ENCODE assay signal across 22 cellular contexts in genomic region chr6:82458705-82459104, GRCh38.
A peak's percentile ranks its signal among the peaks of the same experiment; 100 is the strongest.
DNase-seq lines count a peak whose midpoint lies in the region; ATAC-seq, FAIRE-seq and TF ChIP-seq lines count a peak whose summit lies in the region.
"Had no signal": no experiment of that assay in that cellular context is flagged by ENCODE, and none has a peak within 500 bp of the region (broad histone marks: within the 10 kb centered on the region; RNA-seq: fewer than 3 reads in every experiment).

No MANE protein-coding gene starts in this region.

- H3K9me2 ChIP-seq in GM23338 (ENCODE audit: insufficient read depth) (peaks cover 8% of the 10 kb centered on the region; the same call in 1 of the 2 replicates), PC-3 (replicated peaks; ENCODE audit: low read length) (no peaks in the 10 kb centered on the region)

- H2AFZ ChIP-seq in GM23338 (peak overlapping the region; percentile 54; the same call in 1 of the 2 replicates), PC-3 (ENCODE audit: low read length) (no peak overlapping the region), K562 (ENCODE audit: low read depth, low read length) (no peak overlapping the region)
- H2AFZ ChIP-seq: GM23248 had no signal

- ATAC-seq in GM23338, result no peak
- ATAC-seq in PC-3, result no peak
- ATAC-seq in K562, result no peak
- no peak for ATAC-seq in HG02870 (IDR thresholded peaks at IDR 0.05; ENCODE audit: unreplicated experiment)
- ATAC-seq in HG03342 (IDR thresholded peaks at IDR 0.05; ENCODE audit: unreplicated experiment), result no peak
- ATAC-seq: HCT116 had no signal

- in situ Hi-C loops in K562 (cut with MboI), result no loop called here

- CTCF ChIA-PET in PC-3 (lab: Charles Lee) (no interaction called here), K562 (lab: Yijun Ruan, JAX; ENCODE audit: low intra/inter-chr PET ratio) (no interaction called here)

- H3K9me1 ChIP-seq in K562 (ENCODE audit: control insufficient read depth, insufficient read depth, low read length), result no peaks in the 10 kb centered on the region

- peaks cover 12% of the 10 kb centered on the region; the same call in 2 of the 3 replicates for H3K36me3 Mint-ChIP-seq in GM23338 (ENCODE audit: low read depth)
- H3K36me3 Mint-ChIP-seq in activated T-helper 2 cell treated with anti-CD3 and anti-CD28 coated beads, Interferon-gamma antibody, Interleukin-2, Interleukin-4, amounts not matched to agents 10 μg/mL and 5 μg/mL and 100 μg/mL, durations not matched to agents 14 hours and 24 hours and 36 hours (ENCODE audit: low read depth), result no peaks in the 10 kb centered on the region

- H3K27ac Mint-ChIP-seq in GM23338, result no peak overlapping the region; the same call in 1 of the 2 replicates
- no peak overlapping the region for H3K27ac Mint-ChIP-seq in activated T-helper 2 cell treated with anti-CD3 and anti-CD28 coated beads, Interferon-gamma antibody, Interleukin-2, Interleukin-4, amounts not matched to agents 10 μg/mL and 5 μg/mL and 100 μg/mL, durations not matched to agents 14 hours and 24 hours and 36 hours
- H3K27ac Mint-ChIP-seq: CD4-positive, alpha-beta T cell; HFFc6 had no signal

- H3K4me3 Mint-ChIP-seq in GM23338, result no peak overlapping the region
- no peak overlapping the region for H3K4me3 Mint-ChIP-seq in activated T-helper 2 cell treated with anti-CD3 and anti-CD28 coated beads, Interferon-gamma antibody, Interleukin-2, Interleukin-4, amounts not matched to agents 10 μg/mL and 5 μg/mL and 100 μg/mL, durations not matched to agents 14 hours and 24 hours and 36 hours (ENCODE audit: low read depth)
- H3K4me3 Mint-ChIP-seq: CD4-positive, alpha-beta T cell; HFFc6 had no signal

- peaks cover 4% of the 10 kb centered on the region for H3K27me3 Mint-ChIP-seq in GM23338 (ENCODE audit: insufficient read depth, low read depth, poor library complexity)
- no peaks in the 10 kb centered on the region for H3K27me3 Mint-ChIP-seq in activated T-helper 2 cell treated with anti-CD3 and anti-CD28 coated beads, Interferon-gamma antibody, Interleukin-2, Interleukin-4, amounts not matched to agents 10 μg/mL and 5 μg/mL and 100 μg/mL, durations not matched to agents 14 hours and 24 hours and 36 hours (ENCODE audit: low read depth)
- H3K27me3 Mint-ChIP-seq: CD4-positive, alpha-beta T cell had no signal

- no peak overlapping the region for H3K27ac ChIP-seq in GM23338 (ENCODE audit: low read depth)
- peak overlapping the region; percentile 68 for H3K27ac ChIP-seq in PC-3 (ENCODE audit: low read length)
- no peak overlapping the region for H3K27ac ChIP-seq in K562 (ENCODE audit: extremely low read depth, low read depth, low read length)
- H3K27ac ChIP-seq in esophagus (ENCODE audit: low read depth in 2 of 2, low read length in 1 of 2), result peak overlapping the region; percentile 8 to 81
- H3K27ac ChIP-seq: C4-2B, GM23248 had no signal

- no peak for TF ChIP-seq RAD21 in K562 (CRISPR knock-in tag; conservative IDR thresholded peaks at IDR 0.05 in 1 of 2, IDR thresholded peaks at IDR 0.05 in 1 of 2)

- no peaks in the 10 kb centered on the region for H3K4me1 Mint-ChIP-seq in GM23338
- H3K4me1 Mint-ChIP-seq in activated T-helper 2 cell treated with anti-CD3 and anti-CD28 coated beads, Interferon-gamma antibody, Interleukin-2, Interleukin-4, amounts not matched to agents 10 μg/mL and 5 μg/mL and 100 μg/mL, durations not matched to agents 14 hours and 24 hours and 36 hours (ENCODE audit: low read depth), result no peaks in the 10 kb centered on the region

- 0% methylated on average over 2 of the region's 2 CpGs for WGBS in K562 (ENCODE audit: insufficient coverage, low coverage, missing lambda C conversion rate)
- WGBS in esophagus, 2 donors, result 66 to 75% methylated on average over 2 of the region's 2 CpGs

- H3K4me2 ChIP-seq in GM23338 (no peak overlapping the region), PC-3 (ENCODE audit: low read length) (peak overlapping the region; percentile 30; the same call in 1 of the 2 replicates), K562 (ENCODE audit: insufficient read depth, low read length) (no peak overlapping the region)

- 0 out of 2 replicates have a peak, but pooled peaks cover 3% of the 10 kb centered on the region for H3K9me3 ChIP-seq in PC-3 (ENCODE audit: low read length)
- no peaks in the 10 kb centered on the region for H3K9me3 ChIP-seq in K562 (replicated peaks; ENCODE audit: control insufficient read depth, insufficient read depth, low read depth, low read length)
- H3K9me3 ChIP-seq in esophagus (ENCODE audit: control insufficient read depth in 2 of 2, insufficient read depth in 1 of 2, low read depth in 1 of 2, low read length in 1 of 2), result peaks cover 0 to 2% of the 10 kb centered on the region in 2 donors
- H3K9me3 ChIP-seq: Caco-2 had no signal

- H3F3A ChIP-seq in GM23338 (replicated peaks; ENCODE audit: low read depth), result no peaks in the 10 kb centered on the region
- H3F3A ChIP-seq in PC-3 (ENCODE audit: low read length, unreplicated experiment), result no peaks in the 10 kb centered on the region

- TF ChIP-seq CTCF in GM23338 (conservative IDR thresholded peaks at IDR 0.05; ENCODE audit: low read depth in 2 of 2) (no peak), PC-3 (conservative IDR thresholded peaks at IDR 0.05; ENCODE audit: low read depth, low read length) (no peak), K562 (IDR thresholded peaks at IDR 0.05 in 2 of 3, conservative IDR thresholded peaks at IDR 0.05 in 1 of 3; ENCODE audit: insufficient read depth in 2 of 3, low read depth in 1 of 3, low read length in 3 of 3) (no peak)

- H3K9ac ChIP-seq in PC-3 (ENCODE audit: low read length) (no peak overlapping the region), K562 (ENCODE audit: insufficient read depth in 1 of 2, low read depth in 2 of 2, low read length in 2 of 2) (no peak overlapping the region)
- H3K9ac ChIP-seq: GM23248 had no signal

- H4K20me1 ChIP-seq in GM23338 (replicated peaks; ENCODE audit: insufficient read depth) (no peaks in the 10 kb centered on the region), PC-3 (ENCODE audit: low read length) (no peaks in the 10 kb centered on the region), K562 (replicated peaks; ENCODE audit: control insufficient read depth, insufficient read depth, low read length) (no peaks in the 10 kb centered on the region)

- intact Hi-C loops in PC-3 (cut with micrococcal nuclease) (no loop called here), K562 (cut with micrococcal nuclease) (no loop called here)
- intact Hi-C loops in activated T-helper 2 cell treated with anti-CD3 and anti-CD28 coated beads, Interferon-gamma antibody, Interleukin-2, Interleukin-4, amounts not matched to agents 10 μg/mL and 5 μg/mL and 100 μg/mL, durations not matched to agents 14 hours and 24 hours and 36 hours (cut with micrococcal nuclease), result no loop called here

- peaks cover 30% of the 10 kb centered on the region for H3K9me3 Mint-ChIP-seq in GM23338
- peaks cover 21% of the 10 kb centered on the region for H3K9me3 Mint-ChIP-seq in activated T-helper 2 cell treated with anti-CD3 and anti-CD28 coated beads, Interferon-gamma antibody, Interleukin-2, Interleukin-4, amounts not matched to agents 10 μg/mL and 5 μg/mL and 100 μg/mL, durations not matched to agents 14 hours and 24 hours and 36 hours

- H3K4me1 ChIP-seq in GM23338 (ENCODE audit: insufficient read depth), result no peaks in the 10 kb centered on the region
- H3K4me1 ChIP-seq in PC-3 (ENCODE audit: insufficient read depth, low read length), result peaks cover 18% of the 10 kb centered on the region
- no peaks in the 10 kb centered on the region for H3K4me1 ChIP-seq in K562 (replicated peaks in 1 of 2; ENCODE audit: control insufficient read depth in 2 of 2, insufficient read depth in 2 of 2, low read length in 2 of 2)
- H3K4me1 ChIP-seq in esophagus (ENCODE audit: control insufficient read depth in 2 of 2, insufficient read depth in 2 of 2, low read length in 1 of 2), result peaks cover 0 to 3% of the 10 kb centered on the region in 2 donors
- H3K4me1 ChIP-seq: Caco-2 had no signal

- TF ChIP-seq POLR2A in K562 (conservative IDR thresholded peaks at IDR 0.05), result no peak

- no peak for FAIRE-seq in K562 (lab: Jason Lieb, UNC)
- FAIRE-seq: A204.1, D721Med, G401.6, GM12891, GM18507 had no signal

- POLR2A ChIA-PET in PC-3 (lab: Charles Lee; ENCODE audit: unreplicated experiment) (no interaction called here), K562 (lab: Yijun Ruan, JAX) (no interaction called here)

- no peaks in the 10 kb centered on the region for H3K27me3 ChIP-seq in GM23338 (ENCODE audit: insufficient read depth)
- H3K27me3 ChIP-seq in PC-3 (ENCODE audit: low read length), result no peaks in the 10 kb centered on the region
- H3K27me3 ChIP-seq in K562 (ENCODE audit: control insufficient read depth in 2 of 2, insufficient read depth in 2 of 2, low read length in 2 of 2), result no peaks in the 10 kb centered on the region
- H3K27me3 ChIP-seq in esophagus (ENCODE audit: control insufficient read depth in 1 of 2, insufficient read depth in 2 of 2, low read length in 2 of 2), result no peaks in the 10 kb centered on the region

- BruUV-seq in PC-3 (replicated peaks; lab: Mats Ljungman, UMichigan) (no TSS peak), K562 (replicated peaks; lab: Mats Ljungman, UMichigan) (no TSS peak)

- no peak for DNase-seq in GM23338 (ENCODE audit: low spot score)
- DNase-seq in PC-3, result no peak
- no peak for DNase-seq in K562 (ENCODE audit: extremely low read depth in 1 of 4, low spot score in 3 of 4)
- DNase-seq in T-helper 2 cell, result no peak
- no peak for DNase-seq in activated T-helper 2 cell treated with anti-CD3 and anti-CD28 coated beads, Interferon-gamma antibody, Interleukin-2, Interleukin-4, amounts not matched to agents 10 μg/mL and 5 μg/mL and 100 μg/mL, durations not matched to agents 14 hours and 24 hours and 36 hours (ENCODE audit: low spot score)
- DNase-seq: AML-193; Caco-2; CD4-positive, alpha-beta T cell; GM23248; H7; HFFc6; KBM-7 had no signal

- H3K36me3 ChIP-seq in GM23338 (ENCODE audit: insufficient read depth), result no peaks in the 10 kb centered on the region
- H3K36me3 ChIP-seq in PC-3 (ENCODE audit: low read depth, low read length), result no peaks in the 10 kb centered on the region
- H3K36me3 ChIP-seq in K562 (ENCODE audit: control insufficient read depth, insufficient read depth, low read length), result no peaks in the 10 kb centered on the region
- H3K36me3 ChIP-seq in esophagus (ENCODE audit: control insufficient read depth in 2 of 2, insufficient read depth in 2 of 2, low read length in 1 of 2), result no peaks in the 10 kb centered on the region

- H3K4me3 ChIP-seq in GM23338, result no peak overlapping the region
- H3K4me3 ChIP-seq in PC-3 (ENCODE audit: low read length), result no peak overlapping the region
- H3K4me3 ChIP-seq in K562, result no peak overlapping the region
- H3K4me3 ChIP-seq in esophagus (ENCODE audit: low read depth in 1 of 2, low read length in 2 of 2), result no peak overlapping the region
- H3K4me3 ChIP-seq: GM23248 had no signal

- no peak for TF ChIP-seq EP300 in K562 (IDR thresholded peaks at IDR 0.05; ENCODE audit: low read length)

- H3K79me2 ChIP-seq in GM23338 (replicated peaks; ENCODE audit: insufficient read depth) (no peaks in the 10 kb centered on the region), PC-3 (ENCODE audit: low read length) (no peaks in the 10 kb centered on the region), K562 (ENCODE audit: control insufficient read depth, insufficient read depth, low read length) (no peaks in the 10 kb centered on the region)

TF ChIP-seq in GM23338, 12 proteins besides CTCF, POLR2A, EP300 and RAD21 (continues in another document):
- no peak for TF ChIP-seq JUNB (IDR thresholded peaks at IDR 0.05; ENCODE audit: unreplicated experiment)

Comparison
In these comparisons a context has a peak if more than half of its experiments do, and no peak if none do; other contexts are left out.
1. H3K27ac ChIP-seq: peak in PC-3 (single experiment) and esophagus (2 of 2); none in GM23338 (single experiment) and K562 (single experiment).